In genomic region chr3:8657804-8658311, GRCh38 we compare ENCODE assay signal across 11 cellular contexts. TPM values are rescaled to one million over a fixed set of nuclear protein-coding genes. Genes with fewer than 3 reads are reported as not detected.
DNase-seq lines count a peak whose midpoint lies in the region; ATAC-seq lines count a peak whose summit lies in the region.
"Had no signal": no experiment of that assay in that cellular context is flagged by ENCODE, and none has a peak within 500 bp of the region (broad histone marks: within the 10 kb centered on the region; RNA-seq: fewer than 3 reads in every experiment).

No MANE protein-coding gene starts in this region.

- DNase-seq in SHP77 (lab: John Stamatoyannopoulos, UW) (peak; percentile 81 to 89), SHP77 treated with DMSO at 0.1 percent for 48 hours (lab: John Stamatoyannopoulos, UW) (no peak), cardiac septum (ENCODE audit: low spot score) (peak; percentile 71), aorta (no peak), MV-4-11 (lab: John Stamatoyannopoulos, UW) (no peak), substantia nigra (lab: John Stamatoyannopoulos, UW) (no peak), SIG-M5 treated with dmso at 0.1 percent for 504 hours (lab: John Stamatoyannopoulos, UW; ENCODE audit: unreplicated experiment) (no peak)
- DNase-seq: ACHN; NK-92 treated with Interleukin-12 subunit alpha and Interleukin-12 subunit beta, amount 100 ng/mL, for 24 hours had no signal

- WGBS in aorta, 2 donors = 33 to 45% methylated on average over 8 of the region's 8 CpGs

- H3K4me3 ChIP-seq in aorta (ENCODE audit: low read length in 2 of 2) = no peak overlapping the region

- peaks cover 4 to 8% of the 10 kb centered on the region in 2 donors for H3K4me1 ChIP-seq in aorta (ENCODE audit: control insufficient read depth in 1 of 2, insufficient read depth in 2 of 2, low read length in 2 of 2)

- intact Hi-C loops in cardiac septum (cut with DNase I) (loop anchor here (5.0 kb wide), 1 partner anchor 161 kb away; no protein-coding TSS in a partner anchor), aorta (cut with DNase I) (no loop called here)

- peak; percentile 43 for ATAC-seq in HG03457 (IDR thresholded peaks at IDR 0.05; ENCODE audit: unreplicated experiment)
- peak; percentile 33 for ATAC-seq in aorta (ENCODE audit: low FRiP score)

- H3K27ac ChIP-seq in aorta (ENCODE audit: low read depth in 1 of 2, low read length in 2 of 2) (peak overlapping the region; percentile 36 to 93), substantia nigra (ENCODE audit: low read depth, low read length, poor library complexity, severe bottlenecking) (no peak overlapping the region)

- no peaks in the 10 kb centered on the region for H3K36me3 ChIP-seq in aorta (ENCODE audit: control insufficient read depth in 1 of 2, insufficient read depth in 2 of 2, low read length in 1 of 2)

- no peaks in the 10 kb centered on the region for H3K9me3 ChIP-seq in aorta (ENCODE audit: control insufficient read depth, low read length)

- H3K27me3 ChIP-seq in aorta (ENCODE audit: control insufficient read depth in 1 of 2, insufficient read depth in 2 of 2, low read length in 1 of 2) = no peaks in the 10 kb centered on the region

RNA-seq across cellular contexts. Expression of gene SSUH2, which starts 13.3 kb away (rescaled TPM):
- total RNA-seq in cardiac septum = 2.4 TPM
- under 1 TPM; 0.49 to 0.78 TPM for total RNA-seq in aorta
- polyA plus RNA-seq in aorta = 10 to 100 TPM in 1 of 2 donors, under 1 TPM in 1; 0.15 to 15.7 TPM
- total RNA-seq: glomerular endothelial cell had no signal

Comparison
In these comparisons a context has a peak if more than half of its experiments do, and no peak if none do; other contexts are left out.
1. DNase-seq: peak in SHP77 (2 of 2) and cardiac septum (single experiment); none in SHP77 treated with DMSO at 0.1 percent for 48 hours (single experiment), aorta (0 of 2), MV-4-11 (single experiment), substantia nigra (0 of 49) and SIG-M5 treated with dmso at 0.1 percent for 504 hours (single experiment).